Comparison of ENCODE assay signal across 1 cellular context in genomic region chr15:88335074-88335473, GRCh38.
TF ChIP-seq lines count a peak whose summit lies in the region.

No MANE protein-coding gene starts in this region.

TF ChIP-seq in H1, 55 proteins besides CTCF, POLR2A, EP300 and RAD21 (continued from another document):
- TF ChIP-seq USF2 (IDR thresholded peaks at IDR 0.05; ENCODE audit: low read length) (no peak), JUN (IDR thresholded peaks at IDR 0.05; ENCODE audit: low read depth, low read length) (no peak), BACH1 (IDR thresholded peaks at IDR 0.05; ENCODE audit: low read length) (no peak), BCL11A (IDR thresholded peaks at IDR 0.05; ENCODE audit: low read depth in 2 of 2, low read length in 2 of 2) (no peak)
TF ChIP-seq in H1: peak in this region for 0.
